Comparison of ENCODE assay signal across 1 cellular context in genomic region chr7:91347288-91347687, GRCh38.
TF ChIP-seq lines count a peak whose summit lies in the region.

No MANE protein-coding gene starts in this region.

TF ChIP-seq in HepG2, 621 proteins besides CTCF, POLR2A, EP300 and RAD21 (continued from another document):
- TF ChIP-seq ZKSCAN8 (CRISPR knock-in tag; IDR thresholded peaks at IDR 0.05; ENCODE audit: borderline replicate concordance), result no peak
- no peak for TF ChIP-seq ARID5B (CRISPR knock-in tag; IDR thresholded peaks at IDR 0.05)
- no peak for TF ChIP-seq NFYC (CRISPR knock-in tag; IDR thresholded peaks at IDR 0.05)
- no peak for TF ChIP-seq SRSF4 (IDR thresholded peaks at IDR 0.05; ENCODE audit: low read depth, low read length, poor library complexity, severe bottlenecking)
- no peak for TF ChIP-seq THYN1 (CRISPR knock-in tag; IDR thresholded peaks at IDR 0.05; ENCODE audit: borderline replicate concordance, low read depth)
- TF ChIP-seq ZNF777 (CRISPR knock-in tag; IDR thresholded peaks at IDR 0.05), result no peak
